9 cellular contexts compared by ENCODE assay signal in genomic region chr20:63911171-63911570, GRCh38. TPM values are rescaled to one million over a fixed set of nuclear protein-coding genes. Genes with fewer than 3 reads are reported as not detected.
A peak's percentile ranks its signal among the peaks of the same experiment; 100 is the strongest.
DNase-seq lines count a peak whose midpoint lies in the region; ATAC-seq, FAIRE-seq and TF ChIP-seq lines count a peak whose summit lies in the region.
"Had no signal": no experiment of that assay in that cellular context is flagged by ENCODE, and none has a peak within 500 bp of the region (broad histone marks: within the 10 kb centered on the region; RNA-seq: fewer than 3 reads in every experiment).

No MANE protein-coding gene starts in this region.

- TF ChIP-seq CTCF in C4-2B (conservative IDR thresholded peaks at IDR 0.05), result no peak
- TF ChIP-seq CTCF in chondrocyte (IDR thresholded peaks at IDR 0.05), result no peak

- H3K4me3 Mint-ChIP-seq in chondrocyte (ENCODE audit: unreplicated experiment), result no peak overlapping the region
- H3K4me3 Mint-ChIP-seq in natural killer cell treated with Interleukin-12 subunit alpha and Interleukin-12 subunit beta and Interleukin-15 and Interleukin-18, amount 100 ng/mL, for 72 hours, result peak overlapping the region; percentile 17

- H3K4me1 Mint-ChIP-seq in chondrocyte (ENCODE audit: low read depth), result peaks cover 36% of the 10 kb centered on the region
- H3K4me1 Mint-ChIP-seq in natural killer cell treated with Interleukin-12 subunit alpha and Interleukin-12 subunit beta and Interleukin-15 and Interleukin-18, amount 100 ng/mL, for 72 hours (ENCODE audit: low read depth in 2 of 2), result peaks cover 27 to 30% of the 10 kb centered on the region in 2 donors

- DNase-seq in M059J (ENCODE audit: low read depth), result peak; percentile 73
- no peak for DNase-seq in chondrocyte (ENCODE audit: low spot score)
- no peak for DNase-seq in natural killer cell treated with Interleukin-12 subunit alpha and Interleukin-12 subunit beta and Interleukin-15 and Interleukin-18, amount 100 ng/mL, for 72 hours (ENCODE audit: low spot score)
- DNase-seq in putamen (ENCODE audit: low spot score), result no peak
- no peak for DNase-seq in RCC 7860 (ENCODE audit: low spot score)
- DNase-seq: activated effector memory CD4-positive, alpha-beta T cell treated with Interleukin-2 at 50 U/mL for 16 hours had no signal

- H3K27ac Mint-ChIP-seq in chondrocyte (ENCODE audit: unreplicated experiment), result peak overlapping the region; percentile 83
- peak overlapping the region in 1 of 2 donors; percentile 46 for H3K27ac Mint-ChIP-seq in natural killer cell treated with Interleukin-12 subunit alpha and Interleukin-12 subunit beta and Interleukin-15 and Interleukin-18, amount 100 ng/mL, for 72 hours

- H3K36me3 Mint-ChIP-seq in chondrocyte (ENCODE audit: low read depth), result no peaks in the 10 kb centered on the region
- H3K36me3 Mint-ChIP-seq in natural killer cell treated with Interleukin-12 subunit alpha and Interleukin-12 subunit beta and Interleukin-15 and Interleukin-18, amount 100 ng/mL, for 72 hours, result no peaks in the 10 kb centered on the region

- no peaks in the 10 kb centered on the region for H3K27me3 Mint-ChIP-seq in chondrocyte (ENCODE audit: low read depth)
- H3K27me3 Mint-ChIP-seq in natural killer cell treated with Interleukin-12 subunit alpha and Interleukin-12 subunit beta and Interleukin-15 and Interleukin-18, amount 100 ng/mL, for 72 hours, result no peaks in the 10 kb centered on the region

- no peak for FAIRE-seq in RCC 7860 (lab: Jason Lieb, UNC)

- H3K27ac ChIP-seq in C4-2B, result peak overlapping the region; percentile 36; the same call in 1 of the 2 replicates

- H3K9me3 Mint-ChIP-seq in chondrocyte (ENCODE audit: low read depth), result peaks cover 1% of the 10 kb centered on the region
- H3K9me3 Mint-ChIP-seq in natural killer cell treated with Interleukin-12 subunit alpha and Interleukin-12 subunit beta and Interleukin-15 and Interleukin-18, amount 100 ng/mL, for 72 hours, result no peaks in the 10 kb centered on the region

- no peak for ATAC-seq in natural killer cell treated with Interleukin-12 subunit alpha and Interleukin-12 subunit beta and Interleukin-15 and Interleukin-18, amount 100 ng/mL, for 72 hours
- ATAC-seq in HG03571 (IDR thresholded peaks at IDR 0.05; ENCODE audit: unreplicated experiment) (no peak), HG03280 (IDR thresholded peaks at IDR 0.05; ENCODE audit: unreplicated experiment) (no peak)

RNA-seq across cellular contexts. Expression of gene DNAJC5, which starts 16.2 kb away (rescaled TPM):
- total RNA-seq in M059J (2014; rRNA removed; shearing (Covaris generic)), result 37.9 and 68.7 TPM in 2 replicates
- total RNA-seq in chondrocyte, result 44.2 to 46.6 TPM (median 45.1 TPM) in 3 replicates
- total RNA-seq in natural killer cell treated with Interleukin-12 subunit alpha and Interleukin-12 subunit beta and Interleukin-15 and Interleukin-18, amount 100 ng/mL, for 72 hours, result 10 to 100 TPM; 67.6 to 89.1 TPM

RNA-seq across cellular contexts. Expression of gene UCKL1, which starts 45.0 kb away (rescaled TPM):
- 23.9 and 32.2 TPM in 2 replicates for total RNA-seq in M059J (2014; rRNA removed; shearing (Covaris generic))
- total RNA-seq in chondrocyte, result 24.3 to 27.5 TPM (median 27.2 TPM) in 3 replicates
- 10 to 100 TPM; 32.6 to 52.9 TPM for total RNA-seq in natural killer cell treated with Interleukin-12 subunit alpha and Interleukin-12 subunit beta and Interleukin-15 and Interleukin-18, amount 100 ng/mL, for 72 hours

RNA-seq across cellular contexts. Expression of gene TPD52L2, which starts 46.1 kb away (rescaled TPM):
- total RNA-seq in M059J (2014; rRNA removed; shearing (Covaris generic)), result 130 and 152 TPM in 2 replicates
- 102 to 141 TPM (median 138 TPM) in 3 replicates for total RNA-seq in chondrocyte
- total RNA-seq in natural killer cell treated with Interleukin-12 subunit alpha and Interleukin-12 subunit beta and Interleukin-15 and Interleukin-18, amount 100 ng/mL, for 72 hours, result 10 to 100 TPM; 48.8 to 60.0 TPM

RNA-seq across cellular contexts. Expression of gene ABHD16B, which starts 49.9 kb away (rescaled TPM):
- total RNA-seq in M059J (2014; rRNA removed; shearing (Covaris generic)), result not detected in 2 replicates
- not detected in 3 replicates for total RNA-seq in chondrocyte
- total RNA-seq in natural killer cell treated with Interleukin-12 subunit alpha and Interleukin-12 subunit beta and Interleukin-15 and Interleukin-18, amount 100 ng/mL, for 72 hours, result not detected

RNA-seq across cellular contexts. Expression of gene ZNF512B, which starts 58.6 kb away (rescaled TPM):
- 7.7 and 17.7 TPM in 2 replicates for total RNA-seq in M059J (2014; rRNA removed; shearing (Covaris generic))
- total RNA-seq in chondrocyte, result 36.5 to 44.3 TPM (median 37.2 TPM) in 3 replicates
- 10 to 100 TPM in 1 of 2 donors, 1 to 10 TPM in 1; 9.6 to 13.8 TPM for total RNA-seq in natural killer cell treated with Interleukin-12 subunit alpha and Interleukin-12 subunit beta and Interleukin-15 and Interleukin-18, amount 100 ng/mL, for 72 hours
